Comparison of ENCODE assay signal across 19 cellular contexts in the genomic region with DNA sequence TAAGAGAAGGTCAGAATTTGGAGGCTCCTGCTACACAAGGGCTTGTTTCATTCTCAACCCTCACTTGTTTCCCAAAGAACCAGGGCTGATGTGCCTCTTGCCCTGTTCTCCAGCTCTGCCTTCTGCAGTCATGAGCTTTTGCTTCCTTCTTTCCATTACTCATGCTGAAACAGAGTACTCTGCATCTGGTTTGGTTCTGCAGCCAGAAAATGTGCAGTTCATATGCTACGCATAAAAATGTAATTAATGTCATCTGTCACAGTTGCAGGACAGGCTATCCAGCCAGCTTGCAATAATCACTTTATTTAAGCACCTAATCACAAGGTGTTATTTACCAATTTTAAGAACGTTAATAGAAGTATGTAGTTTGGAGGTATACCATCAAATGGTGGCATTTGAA.
DNase-seq lines count a peak whose midpoint lies in the region; ATAC-seq, FAIRE-seq and TF ChIP-seq lines count a peak whose summit lies in the region.
"Had no signal": no experiment of that assay in that cellular context is flagged by ENCODE, and none has a peak within 500 bp of the region (broad histone marks: within the 10 kb centered on the region; RNA-seq: fewer than 3 reads in every experiment).

No MANE protein-coding gene starts in this region.

- TF ChIP-seq CTCF in choroid plexus epithelial cell (conservative IDR thresholded peaks at IDR 0.05; ENCODE audit: low read depth, low read length) = no peak

- DNase-seq in GM03348 (ENCODE audit: low spot score) (peak; percentile 47), NCI-H1694 treated with DMSO at 0.1 percent for 48 hours (lab: John Stamatoyannopoulos, UW) (peak; percentile 87), choroid plexus epithelial cell (ENCODE audit: low read depth) (peak; percentile 34), NCI-H2081 treated with DMSO at 0.1 percent for 48 hours (lab: John Stamatoyannopoulos, UW) (no peak), NAMALWA (ENCODE audit: low spot score) (no peak)
- DNase-seq: activated gamma-delta T cell treated with Interleukin-2 at 50 U/mL for 16 hours; brain microvascular endothelial cell; CD8-positive, alpha-beta T cell; endodermal cell; heart left ventricle; NCI-H1092; SIG-M5; stimulated activated CD8-positive, alpha-beta memory T cell treated with anti-CD3 and anti-CD28 coated beads, Interleukin-4, amount 100 ng/mL, for 48 hours; stomach; trophoblast cell had no signal

- no peak for ATAC-seq in HG03378 (IDR thresholded peaks at IDR 0.05; ENCODE audit: unreplicated experiment)
- ATAC-seq: CD8-positive, alpha-beta T cell; heart left ventricle had no signal

- H3K4me3 ChIP-seq in choroid plexus epithelial cell (ENCODE audit: low read depth, low read length) = no peak overlapping the region
- H3K4me3 ChIP-seq: coronary artery, heart left ventricle, stomach had no signal

- peak; percentile 86 for FAIRE-seq in islet of Langerhans (lab: Jason Lieb, UNC)
- FAIRE-seq: H1 had no signal

Comparison
In these comparisons a context has a peak if more than half of its experiments do, and no peak if none do; other contexts are left out.
1. DNase-seq: peak in GM03348 (single experiment), NCI-H1694 treated with DMSO at 0.1 percent for 48 hours (single experiment) and choroid plexus epithelial cell (single experiment); none in NCI-H2081 treated with DMSO at 0.1 percent for 48 hours (single experiment) and NAMALWA (single experiment).